In genomic region chr6:12233693-12234551, GRCh38 we compare ENCODE assay signal across 8 cellular contexts. TPM values are rescaled to one million over a fixed set of nuclear protein-coding genes. Genes with fewer than 3 reads are reported as not detected.
A peak's percentile ranks its signal among the peaks of the same experiment; 100 is the strongest.
DNase-seq lines count a peak whose midpoint lies in the region; ATAC-seq, FAIRE-seq and TF ChIP-seq lines count a peak whose summit lies in the region.

No MANE protein-coding gene starts in this region.

- peak; percentile 99 for FAIRE-seq in islet of Langerhans (lab: Jason Lieb, UNC)

- H3K4me1 Mint-ChIP-seq in T-cell: peaks cover 22% of the 10 kb centered on the region in 3 donors

- TF ChIP-seq CTCF in NB4 (IDR thresholded peaks at IDR 0.05; ENCODE audit: low read depth, low read length): peak; percentile 64

- no peak overlapping the region for H3K4me3 ChIP-seq in NB4 (ENCODE audit: low read depth, low read length)

- POLR2A ChIA-PET in T-cell (lab: Charles Lee): interaction anchor here in 1 of 2 donors (0.6 to 0.8 kb wide), 2 partner anchors 538 to 663 kb away, joined by 4 read pairs; no protein-coding TSS in a partner anchor

- H3K27me3 Mint-ChIP-seq in T-cell: no peaks in the 10 kb centered on the region

- H3K9me3 Mint-ChIP-seq in T-cell: no peaks in the 10 kb centered on the region

- H3K36me3 Mint-ChIP-seq in T-cell: no peaks in the 10 kb centered on the region

- DNase-seq in AML-193 (lab: John Stamatoyannopoulos, UW) (peak; percentile 80 to 83), NB4 (ENCODE audit: low read depth) (peak; percentile 72), T-cell (peak in 28 of 34 experiments; percentile 1 to 47 (median 18)), T47D (ENCODE audit: low read depth in 1 of 2, low spot score in 1 of 2) (peak; percentile 30 to 85), DMS79 treated with DMSO at 0.1 percent for 48 hours (lab: John Stamatoyannopoulos, UW) (no peak)
- peak; percentile 15 for DNase-seq in stimulated activated CD4-positive, alpha-beta T cell treated with anti-CD3 and anti-CD28 coated beads, Interleukin-2, amount 100 ng/mL, for 4 hours (ENCODE audit: low read depth)

- peak overlapping the region; percentile 23 to 41 for H3K27ac Mint-ChIP-seq in T-cell

- TF ChIP-seq POLR2A in NB4 (IDR thresholded peaks at IDR 0.05; ENCODE audit: extremely low read depth, insufficient read length): no peak

- ATAC-seq in GM18909 (IDR thresholded peaks at IDR 0.05; ENCODE audit: poor library complexity, unreplicated experiment) (peak; percentile 60), T-cell (replicated peaks in 1 of 4) (peak; percentile 71 to 82 (median 78))

- H3K4me3 Mint-ChIP-seq in T-cell: peak overlapping the region in 1 of 3 donors; percentile 35

- CTCF ChIA-PET in T-cell (lab: Charles Lee): interaction anchor here (0.6 to 2.5 kb wide), 16 partner anchors 25 to 579 kb away, joined by 3 to 28 read pairs (median 3); partner anchors contain the start of gene EDN1 (in 1 of the 2)

- in situ Hi-C loops in T47D (cut with HindIII; ENCODE audit: low pct_unique_long_range_greater_than_20kb, low sequenced_read_pairs): no loop called here

RNA-seq across cellular contexts. Expression of gene EDN1, which starts 56.2 kb away (rescaled TPM):
- 1 to 10 TPM in 1 of 5 donors, under 1 TPM in 4; 0.44 to 1.2 (median 0.79) TPM for total RNA-seq in T-cell
